9 cellular contexts compared by ENCODE assay signal in genomic region chr1:186620951-186621350, GRCh38. TPM values are rescaled to one million over a fixed set of nuclear protein-coding genes. Genes with fewer than 3 reads are reported as not detected.
A peak's percentile ranks its signal among the peaks of the same experiment; 100 is the strongest.
DNase-seq lines count a peak whose midpoint lies in the region; ATAC-seq lines count a peak whose summit lies in the region.
"Had no signal": no experiment of that assay in that cellular context is flagged by ENCODE, and none has a peak within 500 bp of the region (broad histone marks: within the 10 kb centered on the region; RNA-seq: fewer than 3 reads in every experiment).

No MANE protein-coding gene starts in this region.

- in situ Hi-C loops in G401 (cut with HindIII; ENCODE audit: low sequenced_read_pairs): no loop called here

- no peak overlapping the region for H3K4me3 ChIP-seq in neuronal stem cell (ENCODE audit: low read length in 2 of 2)

- no peaks in the 10 kb centered on the region for H3K4me1 ChIP-seq in neuronal stem cell (ENCODE audit: control insufficient read depth in 2 of 2, insufficient read depth in 1 of 2, low read depth in 1 of 2, low read length in 2 of 2)

- no peak overlapping the region for H4K91ac ChIP-seq in neuronal stem cell (ENCODE audit: low read depth, low read length, poor library complexity)

- no peak overlapping the region for H2AFZ ChIP-seq in neuronal stem cell (ENCODE audit: low read length)

- peak; percentile 43 for ATAC-seq in GM18519 (IDR thresholded peaks at IDR 0.05; ENCODE audit: low FRiP score, unreplicated experiment)
- peak; percentile 50 for ATAC-seq in activated naive CD8-positive, alpha-beta T cell treated with anti-CD3 and anti-CD28 coated beads, Interleukin-2, amount 50 U/mL, for 24 hours
- no peak for ATAC-seq in Right ventricle myocardium superior (ENCODE audit: poor library complexity)

- DNase-seq in KG1 (lab: John Stamatoyannopoulos, UW) (peak; percentile 36), non-pigmented ciliary epithelial cell (ENCODE audit: low read depth) (peak; percentile 76), neuronal stem cell (ENCODE audit: low spot score) (no peak), G401 (ENCODE audit: low spot score) (no peak), Right ventricle myocardium superior (no peak)
- DNase-seq in activated naive CD8-positive, alpha-beta T cell treated with anti-CD3 and anti-CD28 coated beads, Interleukin-2, amount 50 U/mL, for 24 hours: no peak
- DNase-seq: NCI-H446 had no signal

- no peaks in the 10 kb centered on the region for H3K9me3 Mint-ChIP-seq in activated naive CD8-positive, alpha-beta T cell treated with anti-CD3 and anti-CD28 coated beads, Interleukin-2, amount 50 U/mL, for 24 hours
- H3K9me3 Mint-ChIP-seq: nephron had no signal

- no peak overlapping the region for H3K4me3 Mint-ChIP-seq in activated naive CD8-positive, alpha-beta T cell treated with anti-CD3 and anti-CD28 coated beads, Interleukin-2, amount 50 U/mL, for 24 hours
- H3K4me3 Mint-ChIP-seq: nephron had no signal

- no peaks in the 10 kb centered on the region for H3K9me3 ChIP-seq in neuronal stem cell (replicated peaks in 1 of 2; ENCODE audit: control insufficient read depth in 2 of 2, insufficient read depth in 1 of 2, low read depth in 1 of 2, low read length in 2 of 2)

- peaks cover 22% of the 10 kb centered on the region for H3K4me1 Mint-ChIP-seq in activated naive CD8-positive, alpha-beta T cell treated with anti-CD3 and anti-CD28 coated beads, Interleukin-2, amount 50 U/mL, for 24 hours
- H3K4me1 Mint-ChIP-seq: nephron had no signal

- H3K27ac Mint-ChIP-seq in activated naive CD8-positive, alpha-beta T cell treated with anti-CD3 and anti-CD28 coated beads, Interleukin-2, amount 50 U/mL, for 24 hours: no peak overlapping the region
- H3K27ac Mint-ChIP-seq: nephron had no signal

- no peak overlapping the region for H4K8ac ChIP-seq in neuronal stem cell (ENCODE audit: low read depth, low read length)

- H2BK5ac ChIP-seq in neuronal stem cell (ENCODE audit: low read length): no peak overlapping the region

- no peak overlapping the region for H3K14ac ChIP-seq in neuronal stem cell (ENCODE audit: low read length)

- H3K4me2 ChIP-seq in neuronal stem cell (ENCODE audit: insufficient read depth, low read length, poor library complexity, severe bottlenecking): no peak overlapping the region

- H3K27me3 ChIP-seq in neuronal stem cell (ENCODE audit: control insufficient read depth in 3 of 3, insufficient read depth in 3 of 3, low read depth in 1 of 3, low read length in 3 of 3): no peaks in the 10 kb centered on the region

- H2BK15ac ChIP-seq in neuronal stem cell (ENCODE audit: low read length): no peak overlapping the region

- no peak overlapping the region for H2BK12ac ChIP-seq in neuronal stem cell (ENCODE audit: low read length)

- no peak overlapping the region for H2BK120ac ChIP-seq in neuronal stem cell (ENCODE audit: low read depth, low read length)

- H3K9ac ChIP-seq in neuronal stem cell (ENCODE audit: low read depth, low read length, poor library complexity): no peak overlapping the region

- peaks cover 6% of the 10 kb centered on the region for H3K27me3 Mint-ChIP-seq in activated naive CD8-positive, alpha-beta T cell treated with anti-CD3 and anti-CD28 coated beads, Interleukin-2, amount 50 U/mL, for 24 hours

- H3K79me1 ChIP-seq in neuronal stem cell (ENCODE audit: low read depth, low read length): no peaks in the 10 kb centered on the region

- H3K23ac ChIP-seq in neuronal stem cell (ENCODE audit: low read depth, low read length, poor library complexity): no peak overlapping the region

- H3K18ac ChIP-seq in neuronal stem cell (ENCODE audit: low read length): no peak overlapping the region

- no peak overlapping the region for H3K4ac ChIP-seq in neuronal stem cell (ENCODE audit: low read length)

- no peak overlapping the region for H2AK5ac ChIP-seq in neuronal stem cell (ENCODE audit: low read depth, low read length)

- no peaks in the 10 kb centered on the region for H3K36me3 ChIP-seq in neuronal stem cell (replicated peaks in 1 of 2; ENCODE audit: control insufficient read depth in 2 of 2, insufficient read depth in 2 of 2, low read length in 2 of 2)

- H3K36me3 Mint-ChIP-seq in activated naive CD8-positive, alpha-beta T cell treated with anti-CD3 and anti-CD28 coated beads, Interleukin-2, amount 50 U/mL, for 24 hours (ENCODE audit: low read depth): no peaks in the 10 kb centered on the region

- intact Hi-C loops in Right ventricle myocardium superior (cut with DNase I): no loop called here

- no CpG with 5 or more reads among the region's 1 CpG for WGBS in neuronal stem cell (ENCODE audit: extremely low coverage in 2 of 2, insufficient read length in 2 of 2, insufficient replicate concordance in 1 of 2), 2 donors

- H3K27ac ChIP-seq in neuronal stem cell (replicated peaks; ENCODE audit: low read length): no peak overlapping the region

RNA-seq across cellular contexts. Expression of gene PTGS2, which starts 59.3 kb away (rescaled TPM):
- 0.01 TPM for polyA plus RNA-seq in neuronal stem cell (2013, experiment 1 of 2)
- polyA plus RNA-seq in neuronal stem cell (2013, experiment 2 of 2): under 0.01 TPM
- total RNA-seq in G401 (2014; rRNA removed; shearing (Covaris generic)): not detected in 2 replicates
- total RNA-seq in Right ventricle myocardium superior: 1.0 TPM

Comparison
In these comparisons a context has a peak if more than half of its experiments do, and no peak if none do; other contexts are left out.
1. DNase-seq: peak in KG1 (single experiment) and non-pigmented ciliary epithelial cell (single experiment); none in activated naive CD8-positive, alpha-beta T cell treated with anti-CD3 and anti-CD28 coated beads, Interleukin-2, amount 50 U/mL, for 24 hours (single experiment), neuronal stem cell (single experiment), G401 (single experiment) and Right ventricle myocardium superior (single experiment).